ENCODE assay signal across 8 cellular contexts in genomic region chr7:99137418-99138180, GRCh38. TPM values are rescaled to one million over a fixed set of nuclear protein-coding genes. Genes with fewer than 3 reads are reported as not detected.
DNase-seq lines count a peak whose midpoint lies in the region; ATAC-seq, FAIRE-seq and TF ChIP-seq lines count a peak whose summit lies in the region.

No MANE protein-coding gene starts in this region.

- H3K27ac ChIP-seq in subcutaneous abdominal adipose tissue (ENCODE audit: low read depth, low read length) (peak overlapping the region; percentile 93), HepG2 (ENCODE audit: extremely low read length, insufficient read depth, low read length) (no peak overlapping the region)

- ATAC-seq in HepG2, result no peak
- no peak for ATAC-seq in HG02798 (IDR thresholded peaks at IDR 0.05; ENCODE audit: poor library complexity, unreplicated experiment)
- ATAC-seq in HG02885 (IDR thresholded peaks at IDR 0.05; ENCODE audit: poor library complexity, unreplicated experiment), result no peak
- no peak for ATAC-seq in left lobe of liver

- H3K4me2 ChIP-seq in HepG2 (ENCODE audit: low read depth, low read length), result no peak overlapping the region

- WGBS in HepG2 (ENCODE audit: low lambda C conversion rate), result 94% methylated on average over 8 of the region's 10 CpGs

- TF ChIP-seq CTCF in brain (conservative IDR thresholded peaks at IDR 0.05), result no peak
- TF ChIP-seq CTCF in HepG2 (CRISPR knock-in tag; IDR thresholded peaks at IDR 0.05), result no peak

- peaks cover 0 to under 1% (median 0%) of the 10 kb centered on the region in 5 experiments for H3K9me3 Mint-ChIP-seq in brain

- BruUV-seq in HepG2 (replicated peaks; lab: Mats Ljungman, UMichigan), result no TSS peak

- peak; percentile 66 for DNase-seq in HCEC 1CT
- DNase-seq in iPS-NIHi7 (ENCODE audit: extremely low spot score), result peak; percentile 75
- DNase-seq in HepG2 (ENCODE audit: low spot score), result no peak
- no peak for DNase-seq in left lobe of liver (ENCODE audit: low spot score)

- H3K27me3 Mint-ChIP-seq in brain, result no peaks in the 10 kb centered on the region

- no peaks in the 10 kb centered on the region for H3K9me3 ChIP-seq in subcutaneous abdominal adipose tissue (ENCODE audit: control insufficient read depth in 5 of 5, low read length in 5 of 5)
- no peaks in the 10 kb centered on the region for H3K9me3 ChIP-seq in HepG2 (ENCODE audit: low read length)

- no peak for TF ChIP-seq EP300 in HepG2 (IDR thresholded peaks at IDR 0.05; ENCODE audit: low read depth in 2 of 2, low read length in 2 of 2)
- no peak for TF ChIP-seq EP300 in HepG2 (CRISPR knock-in tag; IDR thresholded peaks at IDR 0.05; ENCODE audit: borderline replicate concordance)

- H3K27me3 ChIP-seq in subcutaneous abdominal adipose tissue (ENCODE audit: control insufficient read depth in 5 of 5, insufficient read depth in 4 of 5, low read length in 5 of 5) (no peaks in the 10 kb centered on the region), HepG2 (ENCODE audit: control insufficient read depth in 1 of 2, insufficient read depth in 2 of 2, low read length in 2 of 2) (no peaks in the 10 kb centered on the region)

- intact Hi-C loops in HepG2 (cut with micrococcal nuclease; ENCODE audit: unreplicated experiment), result no loop called here

- FAIRE-seq in HepG2 (lab: Jason Lieb, UNC), result no peak

- no peak for TF ChIP-seq RAD21 in HepG2 (CRISPR knock-in tag; IDR thresholded peaks at IDR 0.05)

- H3K36me3 ChIP-seq in subcutaneous abdominal adipose tissue (ENCODE audit: control insufficient read depth in 5 of 5, insufficient read depth in 5 of 5, low read length in 5 of 5) (no peaks in the 10 kb centered on the region), HepG2 (replicated peaks in 1 of 2; ENCODE audit: control insufficient read depth in 1 of 2, insufficient read depth in 2 of 2, low read length in 2 of 2) (no peaks in the 10 kb centered on the region)

- H3K4me1 ChIP-seq in subcutaneous abdominal adipose tissue (ENCODE audit: control insufficient read depth in 5 of 5, insufficient read depth in 5 of 5, low read length in 5 of 5) (peaks cover 0 to 59% (median 52%) of the 10 kb centered on the region in 5 donors), HepG2 (ENCODE audit: insufficient read depth, low read length) (peaks cover 65% of the 10 kb centered on the region)

- H3K4me1 Mint-ChIP-seq in brain, result peaks cover 78% of the 10 kb centered on the region

- H3K36me3 Mint-ChIP-seq in brain, result peaks cover 18% of the 10 kb centered on the region

- H3K4me3 ChIP-seq in subcutaneous abdominal adipose tissue (ENCODE audit: low read depth in 1 of 5, low read length in 5 of 5) (peak overlapping the region in 1 of 5 donors; percentile 23), HepG2 (replicated peaks in 1 of 3; ENCODE audit: insufficient read depth in 1 of 3, low read depth in 2 of 3, low read length in 3 of 3) (no peak overlapping the region)

- no peak for TF ChIP-seq POLR2A in HepG2 (IDR thresholded peaks at IDR 0.05; ENCODE audit: insufficient read depth in 1 of 2, low read depth in 2 of 2, low read length in 2 of 2)

- in situ Hi-C loops in HepG2 (cut with HindIII; ENCODE audit: extremely low pct_ligation_motif_present, low pct_unique_long_range_greater_than_20kb), result no loop called here

- H3K4me3 Mint-ChIP-seq in brain, result peak overlapping the region; percentile 62 to 82 (median 74)

- no peak overlapping the region for H2AFZ ChIP-seq in HepG2 (ENCODE audit: low read length)

- H4K20me1 ChIP-seq in HepG2 (ENCODE audit: insufficient read depth, low read length), result peaks cover 9% of the 10 kb centered on the region; the same call in 1 of the 2 replicates

- H3K27ac Mint-ChIP-seq in brain, result peak overlapping the region; percentile 8 to 95 (median 74)

- H3K9ac ChIP-seq in subcutaneous abdominal adipose tissue (ENCODE audit: low read length in 5 of 5), result peak overlapping the region in 2 of 5 donors; percentile 38 to 49
- no peak overlapping the region for H3K9ac ChIP-seq in HepG2 (ENCODE audit: insufficient read depth, low read depth, low read length)

- CTCF ChIA-PET in HepG2 (lab: Yijun Ruan, JAX; ENCODE audit: low intra/inter-chr PET ratio, low total read pairs), result no interaction called here

- POLR2A ChIA-PET in HepG2 (lab: Yijun Ruan, JAX), result interaction anchor here (0.7 kb wide), 1 partner anchor 38 kb away, joined by 3 read pairs; no protein-coding TSS in a partner anchor

- H3K79me2 ChIP-seq in HepG2 (ENCODE audit: insufficient read depth, low read length), result peaks cover 88% of the 10 kb centered on the region

TF ChIP-seq in HepG2, 621 proteins besides CTCF, POLR2A, EP300 and RAD21:
- TF ChIP-seq, protein P1, sequence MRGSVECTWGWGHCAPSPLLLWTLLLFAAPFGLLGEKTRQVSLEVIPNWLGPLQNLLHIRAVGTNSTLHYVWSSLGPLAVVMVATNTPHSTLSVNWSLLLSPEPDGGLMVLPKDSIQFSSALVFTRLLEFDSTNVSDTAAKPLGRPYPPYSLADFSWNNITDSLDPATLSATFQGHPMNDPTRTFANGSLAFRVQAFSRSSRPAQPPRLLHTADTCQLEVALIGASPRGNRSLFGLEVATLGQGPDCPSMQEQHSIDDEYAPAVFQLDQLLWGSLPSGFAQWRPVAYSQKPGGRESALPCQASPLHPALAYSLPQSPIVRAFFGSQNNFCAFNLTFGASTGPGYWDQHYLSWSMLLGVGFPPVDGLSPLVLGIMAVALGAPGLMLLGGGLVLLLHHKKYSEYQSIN (CRISPR knock-in tag; IDR thresholded peaks at IDR 0.05; ENCODE audit: borderline replicate concordance), result no peak
- TF ChIP-seq ZNF7 (CRISPR knock-in tag; IDR thresholded peaks at IDR 0.05) (no peak), ZSCAN12 (CRISPR knock-in tag; IDR thresholded peaks at IDR 0.05) (no peak), AGO2 (optimal IDR thresholded peaks at IDR 0.05; ENCODE audit: low read depth, low read length) (no peak), ZNF790 (CRISPR knock-in tag; IDR thresholded peaks at IDR 0.05; ENCODE audit: borderline replicate concordance) (no peak)
TF ChIP-seq in HepG2: peak in this region for 0.

RNA-seq across cellular contexts. Expression of gene SMURF1, which starts 6.3 kb away (rescaled TPM):
- polyA plus RNA-seq in brain (ENCODE audit: insufficient read depth, low read depth, low replicate concordance) (12.1 TPM), HepG2 (2011; rRNA removed) (8.3 and 8.7 TPM in 2 replicates)
- total RNA-seq in HepG2 (2016; rRNA removed; fragmentation: Illumina TruSeq; extraction: Trizol) (11.1 and 12.0 TPM in 2 replicates), left lobe of liver (13.5 TPM)
- total RNA-seq in HepG2 (2016; cell fraction: cytosol; rRNA removed; fragmentation: Illumina TruSeq; extraction: Trizol; ENCODE audit: low read depth), result 2.3 and 2.9 TPM in 2 replicates
- total RNA-seq in HepG2 (2016; cell fraction: insoluble cytoplasmic fraction; rRNA removed; fragmentation: Illumina TruSeq; extraction: Trizol), result 8.8 and 11.5 TPM in 2 replicates
- 6.2 and 6.6 TPM in 2 replicates for total RNA-seq in HepG2 (2016; cell fraction: membrane; rRNA removed; fragmentation: Illumina TruSeq; extraction: Trizol)
- total RNA-seq in HepG2 (2016; cell fraction: nucleus; rRNA removed; fragmentation: Illumina TruSeq; extraction: Trizol), result 8.5 and 10.7 TPM in 2 replicates
- 4.6 and 5.6 TPM in 2 replicates for polyA plus RNA-seq in HepG2 (2011; cell fraction: cytosol; rRNA removed)
- polyA plus RNA-seq in HepG2 (2011; cell fraction: nucleus; rRNA removed), result 13.6 and 15.4 TPM in 2 replicates
- 10.1 and 10.6 TPM in 2 replicates for polyA plus RNA-seq in HepG2 (2012)
- 0.75 and 0.81 TPM in 2 replicates for polyA plus RNA-seq in HepG2 (2016; cell fraction: cytosol; fragmentation: Illumina TruSeq; extraction: Trizol; ENCODE audit: low read depth)
- polyA plus RNA-seq in HepG2 (2016; cell fraction: insoluble cytoplasmic fraction; fragmentation: Illumina TruSeq; extraction: Trizol; ENCODE audit: low read depth), result 7.6 and 8.8 TPM in 2 replicates
- 1.8 and 2.7 TPM in 2 replicates for polyA plus RNA-seq in HepG2 (2016; cell fraction: membrane; fragmentation: Illumina TruSeq; extraction: Trizol; ENCODE audit: low read depth)
- 15.0 and 17.6 TPM in 2 replicates for polyA plus RNA-seq in HepG2 (2016; cell fraction: nucleus; fragmentation: Illumina TruSeq; extraction: Trizol; ENCODE audit: insufficient read depth, low read depth)
- polyA minus RNA-seq in HepG2 (2011; rRNA and poly(A)+ RNA removed; ENCODE audit: low replicate concordance), result 9.8 and 14.1 TPM in 2 replicates
- polyA minus RNA-seq in HepG2 (2011; cell fraction: cytosol; rRNA and poly(A)+ RNA removed), result 5.8 and 6.4 TPM in 2 replicates
- 13.4 and 14.2 TPM in 2 replicates for polyA minus RNA-seq in HepG2 (2011; cell fraction: nucleus; rRNA and poly(A)+ RNA removed)

Comparison
In these comparisons a context has a peak if more than half of its experiments do, and no peak if none do; other contexts are left out.
1. DNase-seq: peak in HCEC 1CT (single experiment) and iPS-NIHi7 (single experiment); none in HepG2 (single experiment) and left lobe of liver (single experiment).